ENCODE assay signal across 8 cellular contexts in genomic region chr2:171522804-171523338, GRCh38. TPM values are rescaled to one million over a fixed set of nuclear protein-coding genes. Genes with fewer than 3 reads are reported as not detected.
DNase-seq lines count a peak whose midpoint lies in the region; ATAC-seq and TF ChIP-seq lines count a peak whose summit lies in the region.

No MANE protein-coding gene starts in this region.

- no peak overlapping the region for H3K27ac Mint-ChIP-seq in nephron progenitor cell

- CTCF ChIA-PET in AG04449 (lab: Yijun Ruan, JAX) = interaction anchor here (1.1 to 1.2 kb wide), 2 partner anchors 8 to 51 kb away, joined by 3 read pairs; no protein-coding TSS in a partner anchor

- H3K9me3 Mint-ChIP-seq in nephron progenitor cell = peaks cover 3% of the 10 kb centered on the region

- peak; percentile 34 for ATAC-seq in GM18505 (IDR thresholded peaks at IDR 0.05; ENCODE audit: unreplicated experiment)
- ATAC-seq in HG03103 (IDR thresholded peaks at IDR 0.05; ENCODE audit: low read depth, unreplicated experiment) = peak; percentile 26
- ATAC-seq in foreskin keratinocyte = peak; percentile 50

- H3K4me3 Mint-ChIP-seq in nephron progenitor cell = peak overlapping the region; percentile 92

- DNase-seq in AG04449 (ENCODE audit: low read depth, low spot score) = no peak
- peak; percentile 19 to 29 for DNase-seq in activated CD4-positive, alpha-beta T cell treated with anti-CD3 and anti-CD28 coated beads, Interleukin-2, amount 50 U/mL, for 48 hours
- DNase-seq in foreskin keratinocyte = peak in 1 of 2 donors; percentile 12
- peak; percentile 69 for DNase-seq in nephron progenitor cell
- DNase-seq in NCI-H1436 (lab: John Stamatoyannopoulos, UW) = no peak
- no peak for DNase-seq in NCI-H345 (lab: John Stamatoyannopoulos, UW)

- H3K4me3 ChIP-seq in AG04449 (ENCODE audit: low read depth, low read length) = peak overlapping the region; percentile 87

- no peaks in the 10 kb centered on the region for H3K36me3 Mint-ChIP-seq in nephron progenitor cell (ENCODE audit: low read depth)

- TF ChIP-seq POLR2A in GM18505 (IDR thresholded peaks at IDR 0.05; ENCODE audit: borderline replicate concordance, extremely low read depth, insufficient read depth, insufficient read length) = peak; percentile 40

- no peak for TF ChIP-seq CTCF in AG04449 (IDR thresholded peaks at IDR 0.05; ENCODE audit: insufficient read depth, low read length, missing control alignments)
- TF ChIP-seq CTCF in foreskin keratinocyte (conservative IDR thresholded peaks at IDR 0.05) = no peak
- no peak for TF ChIP-seq CTCF in nephron progenitor cell (IDR thresholded peaks at IDR 0.05)

- peaks cover 46% of the 10 kb centered on the region for H3K4me1 Mint-ChIP-seq in nephron progenitor cell

- no peaks in the 10 kb centered on the region for H3K27me3 ChIP-seq in foreskin keratinocyte

- POLR2A ChIA-PET in AG04449 (lab: Yijun Ruan, JAX) = interaction anchor here (1.0 to 3.5 kb wide), 5 partner anchors 9 to 89 kb away, joined by 3 to 16 read pairs (median 4); partner anchors contain the start of genes DCAF17 and METTL8

- peaks cover 16% of the 10 kb centered on the region for H3K27me3 Mint-ChIP-seq in nephron progenitor cell (ENCODE audit: low read depth, poor library complexity)

- H3K4me1 ChIP-seq in foreskin keratinocyte = peaks cover 13% of the 10 kb centered on the region

- H3K27ac ChIP-seq in foreskin keratinocyte = no peak overlapping the region

RNA-seq across cellular contexts. Expression of gene CYBRD1, which starts 0.6 kb away (rescaled TPM):
- total RNA-seq in foreskin keratinocyte = 27.5 and 33.0 TPM in 2 replicates
- polyA plus RNA-seq in foreskin keratinocyte = 11.1 TPM in 2 replicates

Comparison
In these comparisons a context has a peak if more than half of its experiments do, and no peak if none do; other contexts are left out.
1. DNase-seq: peak in activated CD4-positive, alpha-beta T cell treated with anti-CD3 and anti-CD28 coated beads, Interleukin-2, amount 50 U/mL, for 48 hours (2 of 2) and nephron progenitor cell (single experiment); none in AG04449 (single experiment), NCI-H1436 (single experiment) and NCI-H345 (single experiment).
2. Peak in every context shown above with its lines, with median percentiles within 50 percentile points of each other: ATAC-seq.